Comparison of ENCODE assay signal across 25 cellular contexts in the genomic region with DNA sequence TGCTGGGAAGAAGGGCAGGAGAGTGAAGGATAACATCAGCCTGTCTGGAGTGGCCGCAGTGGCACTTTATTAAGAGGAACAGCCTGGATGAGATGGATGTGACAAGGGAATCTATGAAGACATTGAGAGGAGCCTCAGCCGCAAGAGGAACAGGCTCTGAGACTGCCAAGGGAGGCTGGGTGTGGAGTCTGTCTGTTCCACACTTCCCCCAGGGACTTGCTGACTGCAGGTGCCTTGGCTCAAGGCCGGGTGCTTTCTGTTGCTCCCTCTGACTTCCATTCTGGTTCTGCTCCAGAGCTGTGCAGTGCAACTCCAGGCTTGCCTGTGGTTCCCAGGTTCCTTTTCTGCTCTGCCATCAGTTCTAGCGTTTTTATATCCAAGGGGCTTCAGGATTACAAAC. TPM values are rescaled to one million over a fixed set of nuclear protein-coding genes. Genes with fewer than 3 reads are reported as not detected.
"Had no signal": no experiment of that assay in that cellular context is flagged by ENCODE, and none has a peak within 500 bp of the region (broad histone marks: within the 10 kb centered on the region; RNA-seq: fewer than 3 reads in every experiment).

No MANE protein-coding gene starts in this region.

- H3K27ac Mint-ChIP-seq: dendritic cell treated with granulocyte-macrophage colony-stimulating factor and Interleukin-4, amounts not matched to agents 40 ng/mL and 50 ng/mL, for 4 days; effector memory CD8-positive, alpha-beta T cell; memory B cell; mesothelial cell of epicardium; natural killer cell; stimulated activated memory B cell treated with anti-CD40 and anti-IgM and Interleukin-4, amounts not matched to agents 10 μg/mL and 1 μg/mL and 100 μg/mL, for 72 hours; stimulated activated naive CD8-positive, alpha-beta T cell treated with anti-CD3 and anti-CD28 coated beads, Interleukin-15, Interleukin-2, amounts not matched to agents 100 ng/mL and 50 ng/mL, for 24 hours had no signal

- H3K4me1 ChIP-seq: left ventricle myocardium inferior, lower lobe of right lung, psoas muscle, spleen, testis, upper lobe of right lung, vagina had no signal

- H3K27me3 ChIP-seq: right lobe of liver, testis, upper lobe of right lung, vagina had no signal

- H3K36me3 Mint-ChIP-seq: memory B cell; natural killer cell; stimulated activated memory B cell treated with anti-CD40 and anti-IgM and Interleukin-4, amounts not matched to agents 10 μg/mL and 1 μg/mL and 100 μg/mL, for 72 hours had no signal

- H3K4me3 ChIP-seq: esophagus muscularis mucosa, left ventricle myocardium inferior, lower lobe of right lung, psoas muscle, right lobe of liver, spleen, testis, tibial nerve, upper lobe of right lung, vagina had no signal

- H3K36me3 ChIP-seq: esophagus muscularis mucosa, left ventricle myocardium inferior, lower lobe of right lung, right lobe of liver, spleen, tibial nerve, upper lobe of right lung, vagina had no signal

- DNase-seq: effector memory CD8-positive, alpha-beta T cell; kidney; left cardiac atrium; left ventricle myocardium inferior; lower lobe of right lung; natural killer cell; retina; right lobe of liver; spleen; stimulated activated CD4-positive, alpha-beta T cell treated with anti-CD3 and anti-CD28 coated beads, Interleukin-15, amount 100 ng/mL, for 24 hours; stimulated activated CD4-positive, alpha-beta T cell treated with anti-CD3 and anti-CD28 coated beads, Interleukin-1b, Interleukin-23, amount 100 ng/mL, for 48 hours; stimulated activated CD4-positive, alpha-beta T cell treated with anti-CD3 and anti-CD28 coated beads, Interleukin-4, amount 100 ng/mL, for 24 hours; testis; upper lobe of right lung had no signal

- H3K4me3 Mint-ChIP-seq: dendritic cell treated with granulocyte-macrophage colony-stimulating factor and Interleukin-4, amounts not matched to agents 40 ng/mL and 50 ng/mL, for 4 days; effector memory CD8-positive, alpha-beta T cell; memory B cell; mesothelial cell of epicardium; natural killer cell; stimulated activated memory B cell treated with anti-CD40 and anti-IgM and Interleukin-4, amounts not matched to agents 10 μg/mL and 1 μg/mL and 100 μg/mL, for 72 hours; stimulated activated naive CD8-positive, alpha-beta T cell treated with anti-CD3 and anti-CD28 coated beads, Interleukin-15, Interleukin-2, amounts not matched to agents 100 ng/mL and 50 ng/mL, for 24 hours had no signal

- H3K4me1 Mint-ChIP-seq: memory B cell; stimulated activated memory B cell treated with anti-CD40 and anti-IgM and Interleukin-4, amounts not matched to agents 10 μg/mL and 1 μg/mL and 100 μg/mL, for 72 hours had no signal

- H3K27ac ChIP-seq: epithelial cell of prostate, esophagus muscularis mucosa, left ventricle myocardium inferior, lower lobe of right lung, psoas muscle, right lobe of liver, spleen, testis, tibial nerve, upper lobe of right lung, vagina had no signal

- H3K9me3 ChIP-seq: esophagus muscularis mucosa, left ventricle myocardium inferior, lower lobe of right lung, psoas muscle, right lobe of liver, testis, tibial nerve, upper lobe of right lung, vagina had no signal

- H3K9me3 Mint-ChIP-seq: dendritic cell treated with granulocyte-macrophage colony-stimulating factor and Interleukin-4, amounts not matched to agents 40 ng/mL and 50 ng/mL, for 4 days; effector memory CD8-positive, alpha-beta T cell; memory B cell; natural killer cell; stimulated activated memory B cell treated with anti-CD40 and anti-IgM and Interleukin-4, amounts not matched to agents 10 μg/mL and 1 μg/mL and 100 μg/mL, for 72 hours; stimulated activated naive CD8-positive, alpha-beta T cell treated with anti-CD3 and anti-CD28 coated beads, Interleukin-15, Interleukin-2, amounts not matched to agents 100 ng/mL and 50 ng/mL, for 24 hours had no signal

RNA-seq across cellular contexts. Expression of a gene that starts 54.5 kb away (rescaled TPM):
- total RNA-seq: fibroblast of villous mesenchyme, left ventricle myocardium inferior, right lobe of liver, tibial nerve had no signal
